ENCODE assay signal across 15 cellular contexts in the genomic region with DNA sequence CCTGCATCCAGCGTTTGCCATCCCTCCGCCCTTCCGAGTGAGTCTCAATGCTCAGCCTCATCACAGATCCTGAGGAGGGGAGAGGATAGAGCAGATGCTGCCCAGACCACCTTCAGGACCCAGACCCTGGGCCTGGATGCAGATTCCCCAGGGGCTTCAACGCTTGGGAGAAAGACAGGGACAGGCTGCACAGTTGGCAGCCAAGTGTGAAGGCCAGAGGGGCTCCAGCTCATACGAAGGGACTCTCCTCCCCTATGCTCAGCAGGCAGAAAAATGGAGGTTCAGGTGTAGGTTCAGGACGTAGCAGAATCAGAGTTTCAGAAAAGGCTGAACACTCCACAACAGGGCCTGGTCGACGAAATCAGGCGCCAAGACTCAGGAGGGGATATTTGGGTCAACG.
DNase-seq lines count a peak whose midpoint lies in the region; TF ChIP-seq lines count a peak whose summit lies in the region.
"Had no signal": no experiment of that assay in that cellular context is flagged by ENCODE, and none has a peak within 500 bp of the region (broad histone marks: within the 10 kb centered on the region; RNA-seq: fewer than 3 reads in every experiment).

No MANE protein-coding gene starts in this region.

- H3K27ac ChIP-seq in BLaER1, result no peak overlapping the region
- no peak overlapping the region for H3K27ac ChIP-seq in stomach
- H3K27ac ChIP-seq in tibial nerve, result no peak overlapping the region
- H3K27ac ChIP-seq: C4-2B had no signal

- H3K9ac ChIP-seq in BLaER1, result no peak overlapping the region

- no peaks in the 10 kb centered on the region for H3K9me3 ChIP-seq in BLaER1
- peaks cover 0 to 14% (median 0%) of the 10 kb centered on the region in 4 donors for H3K9me3 ChIP-seq in stomach
- H3K9me3 ChIP-seq in tibial nerve, result no peaks in the 10 kb centered on the region
- H3K9me3 ChIP-seq: HAP-1 had no signal

- no peak for TF ChIP-seq POLR2A in stomach (IDR thresholded peaks at IDR 0.05)
- no peak for TF ChIP-seq POLR2A in tibial nerve (IDR thresholded peaks at IDR 0.05)

- H3K4me1 ChIP-seq in BLaER1 (peaks cover 8% of the 10 kb centered on the region; the same call in 1 of the 2 replicates), stomach (no peaks in the 10 kb centered on the region), tibial nerve (no peaks in the 10 kb centered on the region)
- H3K4me1 ChIP-seq: BE2C, HAP-1 had no signal

- no peaks in the 10 kb centered on the region for H3K4me1 Mint-ChIP-seq in chondrocyte (ENCODE audit: low read depth)

- H3K27me3 ChIP-seq in BLaER1 (no peaks in the 10 kb centered on the region), stomach (no peaks in the 10 kb centered on the region), tibial nerve (no peaks in the 10 kb centered on the region)
- H3K27me3 ChIP-seq: BE2C had no signal

- no peaks in the 10 kb centered on the region for H4K20me1 ChIP-seq in BLaER1

- H3K4me2 ChIP-seq in BLaER1, result peak overlapping the region; percentile 14; the same call in 1 of the 2 replicates

- 75 to 87% (median 84%) methylated on average over 10 of the region's 10 CpGs for WGBS in stomach, 5 donors
- WGBS in tibial nerve, 2 donors, result 77% methylated on average over 10 of the region's 10 CpGs

- intact Hi-C loops in stomach (cut with DNase I; ENCODE audit: low total_unique reads), result no loop called here

- H3K4me3 ChIP-seq in BLaER1 (no peak overlapping the region), stomach (no peak overlapping the region), tibial nerve (no peak overlapping the region)
- H3K4me3 ChIP-seq: HAP-1 had no signal

- no peaks in the 10 kb centered on the region for H3K36me3 Mint-ChIP-seq in chondrocyte (ENCODE audit: low read depth)

- H3K27me3 Mint-ChIP-seq in chondrocyte (ENCODE audit: low read depth), result no peaks in the 10 kb centered on the region
- H3K27me3 Mint-ChIP-seq: CD4-positive, alpha-beta T cell had no signal

- peak; percentile 48 for DNase-seq in chondrocyte (ENCODE audit: low spot score)
- DNase-seq in islet precursor cell, result peak; percentile 38
- peak; percentile 14 for DNase-seq in stomach
- DNase-seq in SIG-M5 treated with dmso at 0.1 percent for 504 hours (lab: John Stamatoyannopoulos, UW; ENCODE audit: unreplicated experiment), result no peak
- DNase-seq in SHP77 treated with DMSO at 0.1 percent for 48 hours (lab: John Stamatoyannopoulos, UW), result no peak
- no peak for DNase-seq in tibial nerve (ENCODE audit: low spot score in 2 of 2)
- DNase-seq: BE2C; CD4-positive, alpha-beta T cell; DMS153; DMS79; GDM1; GOT3 had no signal

- H3K4me3 Mint-ChIP-seq in chondrocyte (ENCODE audit: unreplicated experiment), result no peak overlapping the region
- H3K4me3 Mint-ChIP-seq: CD4-positive, alpha-beta T cell had no signal

- TF ChIP-seq CTCF in chondrocyte (IDR thresholded peaks at IDR 0.05) (no peak), stomach (IDR thresholded peaks at IDR 0.05) (no peak), tibial nerve (IDR thresholded peaks at IDR 0.05) (no peak)

- TF ChIP-seq EP300 in stomach (IDR thresholded peaks at IDR 0.05) (no peak), tibial nerve (IDR thresholded peaks at IDR 0.05) (no peak)

- no peak overlapping the region for H3K27ac Mint-ChIP-seq in chondrocyte (ENCODE audit: unreplicated experiment)
- H3K27ac Mint-ChIP-seq: CD4-positive, alpha-beta T cell had no signal

- no peaks in the 10 kb centered on the region for H3K36me3 ChIP-seq in BLaER1
- H3K36me3 ChIP-seq in stomach, result no peaks in the 10 kb centered on the region
- no peaks in the 10 kb centered on the region for H3K36me3 ChIP-seq in tibial nerve
- H3K36me3 ChIP-seq: BE2C, HAP-1 had no signal

- H3K9me3 Mint-ChIP-seq in chondrocyte (ENCODE audit: low read depth), result peaks cover 7% of the 10 kb centered on the region

Comparison
In these comparisons a context has a peak if more than half of its experiments do, and no peak if none do; other contexts are left out.
1. DNase-seq: peak in chondrocyte (single experiment), islet precursor cell (single experiment) and stomach (single experiment); none in SIG-M5 treated with dmso at 0.1 percent for 504 hours (single experiment), SHP77 treated with DMSO at 0.1 percent for 48 hours (single experiment) and tibial nerve (0 of 2).